In the genomic region with DNA sequence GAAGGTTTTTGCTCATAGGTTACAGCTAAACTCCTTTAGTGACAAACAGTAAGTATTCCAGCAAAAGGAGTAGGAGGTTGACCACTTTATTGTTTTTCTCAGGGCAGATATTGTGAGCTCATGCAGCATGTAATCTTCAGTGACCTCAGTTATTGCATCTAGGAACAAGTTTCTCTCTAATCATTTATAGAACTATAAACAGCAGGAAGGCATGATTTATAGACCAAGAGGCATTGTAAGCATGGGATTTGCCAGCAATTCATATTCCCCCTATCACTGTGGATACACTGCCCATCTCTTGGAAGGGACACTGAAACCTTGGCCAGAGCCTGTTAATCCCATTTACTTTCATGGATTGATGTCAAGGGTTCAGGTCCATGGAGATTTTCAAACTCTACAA, we compare ENCODE assay signal across 36 cellular contexts.
"Had no signal": no experiment of that assay in that cellular context is flagged by ENCODE, and none has a peak within 500 bp of the region (broad histone marks: within the 10 kb centered on the region; RNA-seq: fewer than 3 reads in every experiment).

No MANE protein-coding gene starts in this region.

- H3K27ac ChIP-seq: adrenal gland, body of pancreas, brain microvascular endothelial cell, breast epithelium, WERI-Rb-1 had no signal

- H3K9me3 Mint-ChIP-seq: activated CD4-positive, alpha-beta memory T cell treated with anti-CD3 and anti-CD28 coated beads, Interleukin-2, amount 10 ng/mL, durations not matched to agents 7 days and 5 days; activated CD4-positive, alpha-beta T cell treated with anti-CD3 and anti-CD28 coated beads, Interleukin-2, amount 10 ng/mL, durations not matched to agents 7 days and 5 days; activated naive CD4-positive, alpha-beta T cell treated with anti-CD3 and anti-CD28 coated beads for 36 hours; activated naive CD4-positive, alpha-beta T cell treated with anti-CD3 and anti-CD28 coated beads, Interleukin-2, amount 50 U/mL, for 72 hours; activated naive CD8-positive, alpha-beta T cell treated with anti-CD3 and anti-CD28 coated beads for 36 hours; activated T-helper 1 cell treated with anti-CD3 and anti-CD28 coated beads, Interleukin-12 subunit alpha, Interleukin-12 subunit beta, Interleukin-2, Interleukin-4 antibody, amounts not matched to agents 30 ng/mL and 10 ng/mL and 1 ng/mL, durations not matched to agents 14 hours and 24 hours and 36 hours; activated T-helper 17 cell treated with anti-CD3 and anti-CD28 coated beads, Interleukin-2, amount 50 U/mL, for 72 hours; T-helper 1 cell treated with Interleukin-12 subunit alpha and Interleukin-12 subunit beta and Interleukin-4 antibody, amounts not matched to agents 30 μg/mL and 1 μg/mL, for 36 hours; T-helper 2 cell treated with Interferon-gamma antibody and Interleukin-4, amounts not matched to agents 5 μg/mL and 100 μg/mL, for 36 hours had no signal

- ATAC-seq: activated CD4-positive, alpha-beta T cell treated with anti-CD3 and anti-CD28 coated beads for 36 hours; activated CD4-positive, CD25-positive, alpha-beta regulatory T cell treated with anti-CD3 and anti-CD28 coated beads, Interleukin-2, amount 50 U/mL, for 24 hours; activated naive CD4-positive, alpha-beta T cell treated with anti-CD3 and anti-CD28 coated beads, Interleukin-2, amount 50 U/mL, for 72 hours; activated T-cell treated with anti-CD3 and anti-CD28 coated beads, Interleukin-2, amount 50 U/mL, for 4 hours; activated T-cell treated with anti-CD3 and anti-CD28 coated beads, Interleukin-2, amount 50 U/mL, for 72 hours; activated T-helper 17 cell treated with anti-CD3 and anti-CD28 coated beads, Interleukin-2, amount 50 U/mL, for 72 hours; body of pancreas; WTC11 had no signal

- DNase-seq: activated CD4-positive, alpha-beta memory T cell treated with anti-CD3 and anti-CD28 coated beads, Interleukin-2, amount 10 ng/mL, durations not matched to agents 7 days and 5 days; activated CD4-positive, alpha-beta T cell treated with anti-CD3 and anti-CD28 coated beads for 1 hour; activated CD4-positive, alpha-beta T cell treated with anti-CD3 and anti-CD28 coated beads for 36 hours; activated CD4-positive, alpha-beta T cell treated with anti-CD3 and anti-CD28 coated beads for 48 hours; activated CD4-positive, alpha-beta T cell treated with anti-CD3 and anti-CD28 coated beads, Interleukin-2, amount 10 ng/mL, durations not matched to agents 7 days and 5 days; activated CD4-positive, alpha-beta T cell treated with anti-CD3 and anti-CD28 coated beads, Interleukin-2, amount 50 U/mL, for 48 hours; activated CD4-positive, CD25-positive, alpha-beta regulatory T cell; activated CD8-positive, alpha-beta memory T cell treated with anti-CD3 and anti-CD28 coated beads, Interleukin-2, amount 50 U/mL, for 4 hours; activated effector memory CD4-positive, alpha-beta T cell treated with anti-CD3 and anti-CD28 coated beads, Interleukin-2, amount 50 U/mL, for 16 hours; activated gamma-delta T cell treated with Interleukin-2 at 50 U/mL for 16 hours; activated naive CD4-positive, alpha-beta T cell; activated naive CD4-positive, alpha-beta T cell treated with anti-CD3 and anti-CD28 coated beads for 36 hours; activated naive CD4-positive, alpha-beta T cell treated with anti-CD3 and anti-CD28 coated beads, Interleukin-2, amount 50 U/mL, for 16 hours; activated naive CD8-positive, alpha-beta T cell treated with anti-CD3 and anti-CD28 coated beads for 36 hours; activated T-cell treated with anti-CD3 and anti-CD28 coated beads for 4 hours; activated T-cell treated with anti-CD3 and anti-CD28 coated beads, Interleukin-2, amount 50 U/mL, for 1 hour; activated T-cell treated with anti-CD3 and anti-CD28 coated beads, Interleukin-2, amount 50 U/mL, for 4 hours; activated T-cell treated with anti-CD3 and anti-CD28 coated beads, Interleukin-2, amount 50 U/mL, for 72 hours; adrenal gland; amniotic stem cell; aorta; body of pancreas; brain microvascular endothelial cell; central memory CD4-positive, alpha-beta T cell; T-helper 1 cell; T-helper 2 cell; T-helper 9 cell; WERI-Rb-1 had no signal

- H3K4me1 Mint-ChIP-seq: activated CD4-positive, alpha-beta memory T cell treated with anti-CD3 and anti-CD28 coated beads, Interleukin-2, amount 10 ng/mL, durations not matched to agents 7 days and 5 days; activated CD4-positive, alpha-beta T cell treated with anti-CD3 and anti-CD28 coated beads for 36 hours; activated CD4-positive, alpha-beta T cell treated with anti-CD3 and anti-CD28 coated beads, Interleukin-2, amount 10 ng/mL, durations not matched to agents 7 days and 5 days; activated naive CD8-positive, alpha-beta T cell treated with anti-CD3 and anti-CD28 coated beads for 36 hours; activated T-helper 17 cell treated with anti-CD3 and anti-CD28 coated beads, Interleukin-2, amount 50 U/mL, for 72 hours had no signal

- H3K4me3 ChIP-seq: adrenal gland, body of pancreas, breast epithelium had no signal

- H3K36me3 Mint-ChIP-seq: activated naive CD4-positive, alpha-beta T cell treated with anti-CD3 and anti-CD28 coated beads, Interleukin-2, amount 50 U/mL, for 72 hours; activated naive CD8-positive, alpha-beta T cell treated with anti-CD3 and anti-CD28 coated beads for 36 hours; WTC11 had no signal

- H3K9me3 ChIP-seq: adrenal gland, body of pancreas, breast epithelium had no signal

- H3K27ac Mint-ChIP-seq: activated CD4-positive, alpha-beta memory T cell treated with anti-CD3 and anti-CD28 coated beads, Interleukin-2, amount 10 ng/mL, durations not matched to agents 7 days and 5 days; activated CD4-positive, alpha-beta T cell treated with anti-CD3 and anti-CD28 coated beads for 36 hours; activated CD4-positive, alpha-beta T cell treated with anti-CD3 and anti-CD28 coated beads, Interleukin-2, amount 10 ng/mL, durations not matched to agents 7 days and 5 days; activated naive CD4-positive, alpha-beta T cell treated with anti-CD3 and anti-CD28 coated beads for 36 hours; activated naive CD4-positive, alpha-beta T cell treated with anti-CD3 and anti-CD28 coated beads, Interleukin-2, amount 50 U/mL, for 72 hours; activated naive CD8-positive, alpha-beta T cell treated with anti-CD3 and anti-CD28 coated beads for 36 hours; activated T-cell treated with anti-CD3 and anti-CD28 coated beads, Interleukin-2, amount 50 U/mL, for 72 hours; activated T-helper 1 cell treated with anti-CD3 and anti-CD28 coated beads, Interleukin-12 subunit alpha, Interleukin-12 subunit beta, Interleukin-2, Interleukin-4 antibody, amounts not matched to agents 30 ng/mL and 10 ng/mL and 1 ng/mL, durations not matched to agents 14 hours and 24 hours and 36 hours; activated T-helper 17 cell treated with anti-CD3 and anti-CD28 coated beads, Interleukin-2, amount 50 U/mL, for 72 hours; T-helper 1 cell treated with Interleukin-12 subunit alpha and Interleukin-12 subunit beta and Interleukin-4 antibody, amounts not matched to agents 30 μg/mL and 1 μg/mL, for 36 hours; T-helper 2 cell treated with Interferon-gamma antibody and Interleukin-4, amounts not matched to agents 5 μg/mL and 100 μg/mL, for 36 hours; WTC11 had no signal

- H3K36me3 ChIP-seq: adrenal gland, brain microvascular endothelial cell, breast epithelium, WERI-Rb-1 had no signal

- H3K4me3 Mint-ChIP-seq: activated CD4-positive, alpha-beta memory T cell treated with anti-CD3 and anti-CD28 coated beads, Interleukin-2, amount 10 ng/mL, durations not matched to agents 7 days and 5 days; activated CD4-positive, alpha-beta T cell treated with anti-CD3 and anti-CD28 coated beads for 36 hours; activated CD4-positive, alpha-beta T cell treated with anti-CD3 and anti-CD28 coated beads, Interleukin-2, amount 10 ng/mL, durations not matched to agents 7 days and 5 days; activated naive CD4-positive, alpha-beta T cell treated with anti-CD3 and anti-CD28 coated beads for 36 hours; activated naive CD8-positive, alpha-beta T cell treated with anti-CD3 and anti-CD28 coated beads for 36 hours; activated T-cell treated with anti-CD3 and anti-CD28 coated beads, Interleukin-2, amount 50 U/mL, for 4 hours; activated T-cell treated with anti-CD3 and anti-CD28 coated beads, Interleukin-2, amount 50 U/mL, for 72 hours; activated T-helper 1 cell treated with anti-CD3 and anti-CD28 coated beads, Interleukin-12 subunit alpha, Interleukin-12 subunit beta, Interleukin-2, Interleukin-4 antibody, amounts not matched to agents 30 ng/mL and 10 ng/mL and 1 ng/mL, durations not matched to agents 14 hours and 24 hours and 36 hours; activated T-helper 17 cell treated with anti-CD3 and anti-CD28 coated beads, Interleukin-2, amount 50 U/mL, for 72 hours; T-helper 1 cell treated with Interleukin-12 subunit alpha and Interleukin-12 subunit beta and Interleukin-4 antibody, amounts not matched to agents 30 μg/mL and 1 μg/mL, for 36 hours; T-helper 2 cell treated with Interferon-gamma antibody and Interleukin-4, amounts not matched to agents 5 μg/mL and 100 μg/mL, for 36 hours; WTC11 had no signal

- H3K4me1 ChIP-seq: adrenal gland, body of pancreas, breast epithelium had no signal
